In the genomic region with DNA sequence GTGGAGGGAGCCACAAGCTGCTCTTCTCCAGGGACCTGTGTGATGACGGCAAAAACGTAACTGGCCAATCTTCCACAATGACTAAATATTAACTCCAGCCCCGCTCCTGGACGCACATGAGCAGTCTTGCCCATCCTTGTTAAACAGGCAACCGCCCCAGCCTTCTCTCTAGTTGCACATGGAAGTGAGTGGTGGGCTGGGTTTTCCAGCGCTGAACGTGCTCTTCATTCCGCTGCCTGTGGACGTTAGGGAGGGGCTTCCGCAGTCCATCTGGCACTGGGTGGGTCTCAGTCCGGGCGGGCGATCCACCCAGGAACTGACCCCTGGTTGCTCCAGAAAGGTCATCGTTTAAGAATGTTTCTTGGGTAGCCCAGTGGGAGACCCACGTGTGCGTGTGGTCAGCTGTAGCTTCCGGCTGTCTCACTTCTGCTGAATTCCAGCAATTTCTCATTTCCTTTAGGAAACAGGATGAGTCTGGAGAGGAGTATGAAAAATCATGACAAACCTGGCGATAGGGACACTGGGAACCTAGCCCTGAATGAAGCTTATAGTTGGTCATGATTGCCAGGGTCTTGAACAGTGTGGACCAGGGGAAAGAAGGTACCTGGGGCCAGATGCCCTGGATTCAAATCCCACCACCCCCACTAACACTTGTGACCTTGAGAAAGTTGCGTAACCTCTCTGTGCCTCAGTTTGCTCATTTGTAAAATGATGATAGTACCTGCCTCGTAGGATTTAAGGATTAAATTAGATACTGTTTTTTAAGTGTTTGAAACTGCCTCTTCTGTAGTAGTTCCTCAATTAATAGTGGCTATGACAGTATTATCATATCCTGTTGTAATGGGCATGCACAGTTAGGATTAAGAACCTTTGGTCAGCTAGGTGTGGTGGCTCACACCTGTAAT, we compare ENCODE assay signal across 9 cellular contexts.
DNase-seq lines count a peak whose midpoint lies in the region; ATAC-seq, FAIRE-seq and TF ChIP-seq lines count a peak whose summit lies in the region.
"Had no signal": no experiment of that assay in that cellular context is flagged by ENCODE, and none has a peak within 500 bp of the region (broad histone marks: within the 10 kb centered on the region; RNA-seq: fewer than 3 reads in every experiment).

No MANE protein-coding gene starts in this region.

- TF ChIP-seq CTCF in choroid plexus epithelial cell (conservative IDR thresholded peaks at IDR 0.05; ENCODE audit: low read depth, low read length) (no peak), HepG2 (CRISPR knock-in tag; IDR thresholded peaks at IDR 0.05) (no peak), vagina (IDR thresholded peaks at IDR 0.05) (no peak)

- 0 out of 2 replicates have a peak, but pooled peaks cover 2% of the 10 kb centered on the region for H4K20me1 ChIP-seq in HepG2 (ENCODE audit: insufficient read depth, low read length)

- CTCF ChIA-PET in HepG2 (lab: Yijun Ruan, JAX; ENCODE audit: low intra/inter-chr PET ratio, low total read pairs), result no interaction called here

- BruUV-seq in HepG2 (replicated peaks; lab: Mats Ljungman, UMichigan), result no TSS peak

- TF ChIP-seq RAD21 in HepG2 (CRISPR knock-in tag; IDR thresholded peaks at IDR 0.05), result no peak

- H3K4me1 ChIP-seq in HepG2 (ENCODE audit: insufficient read depth, low read length) (peaks cover 9% of the 10 kb centered on the region; the same call in 1 of the 2 replicates), vagina (peaks cover 42% of the 10 kb centered on the region)

- no peak for TF ChIP-seq POLR2A in HepG2 (IDR thresholded peaks at IDR 0.05; ENCODE audit: insufficient read depth in 1 of 2, low read depth in 2 of 2, low read length in 2 of 2)
- no peak for TF ChIP-seq POLR2A in vagina (IDR thresholded peaks at IDR 0.05)

- H3K9me3 ChIP-seq in HepG2 (ENCODE audit: low read length) (no peaks in the 10 kb centered on the region), vagina (no peaks in the 10 kb centered on the region)

- peaks cover 18 to 23% (median 19%) of the 10 kb centered on the region in 3 donors for H3K4me1 Mint-ChIP-seq in IgD-negative memory B cell

- H3K27me3 Mint-ChIP-seq in IgD-negative memory B cell, result no peaks in the 10 kb centered on the region
- H3K27me3 Mint-ChIP-seq: activated T-cell treated with anti-CD3 and anti-CD28 coated beads, Interleukin-2, amount 50 U/mL, for 24 hours had no signal

- no peak for ATAC-seq in HepG2
- no peak for ATAC-seq in HG02973 (IDR thresholded peaks at IDR 0.05; ENCODE audit: unreplicated experiment)
- ATAC-seq in HG02798 (IDR thresholded peaks at IDR 0.05; ENCODE audit: poor library complexity, unreplicated experiment), result no peak

- DNase-seq in choroid plexus epithelial cell (ENCODE audit: low read depth), result peak; percentile 97
- DNase-seq in HepG2 (ENCODE audit: low spot score), result no peak
- no peak for DNase-seq in vagina (ENCODE audit: extremely low spot score in 2 of 2)
- DNase-seq in NCI-H526 treated with DMSO at 0.1 percent for 48 hours (lab: John Stamatoyannopoulos, UW), result no peak
- DNase-seq: activated T-cell treated with anti-CD3 and anti-CD28 coated beads, Interleukin-2, amount 50 U/mL, for 24 hours; OCI-M1 had no signal

- peak overlapping the region in 1 of 4 donors; percentile 54 for H3K4me3 Mint-ChIP-seq in IgD-negative memory B cell
- H3K4me3 Mint-ChIP-seq: activated T-cell treated with anti-CD3 and anti-CD28 coated beads, Interleukin-2, amount 50 U/mL, for 24 hours had no signal

- 97% methylated on average over 13 of the region's 20 CpGs for WGBS in HepG2 (ENCODE audit: low lambda C conversion rate)

- TF ChIP-seq EP300 in HepG2 (IDR thresholded peaks at IDR 0.05; ENCODE audit: low read depth in 2 of 2, low read length in 2 of 2), result no peak
- no peak for TF ChIP-seq EP300 in HepG2 (CRISPR knock-in tag; IDR thresholded peaks at IDR 0.05; ENCODE audit: borderline replicate concordance)

- FAIRE-seq in HepG2 (lab: Jason Lieb, UNC), result no peak

- H3K9me3 Mint-ChIP-seq in IgD-negative memory B cell, result no peaks in the 10 kb centered on the region
- H3K9me3 Mint-ChIP-seq: activated T-cell treated with anti-CD3 and anti-CD28 coated beads, Interleukin-2, amount 50 U/mL, for 24 hours had no signal

- H3K27me3 ChIP-seq in HepG2 (ENCODE audit: control insufficient read depth in 1 of 2, insufficient read depth in 2 of 2, low read length in 2 of 2) (no peaks in the 10 kb centered on the region; a peak in 1 of 5 replicates), vagina (no peaks in the 10 kb centered on the region)

- H3K4me3 ChIP-seq in choroid plexus epithelial cell (ENCODE audit: low read depth, low read length) (peak overlapping the region; percentile 34), HepG2 (replicated peaks in 1 of 3; ENCODE audit: insufficient read depth in 1 of 3, low read depth in 2 of 3, low read length in 3 of 3) (no peak overlapping the region), vagina (no peak overlapping the region)

- no peaks in the 10 kb centered on the region for H3K36me3 Mint-ChIP-seq in IgD-negative memory B cell

- POLR2A ChIA-PET in HepG2 (lab: Yijun Ruan, JAX), result no interaction called here

- no peak overlapping the region for H2AFZ ChIP-seq in HepG2 (ENCODE audit: low read length)

- intact Hi-C loops in HepG2 (cut with micrococcal nuclease; ENCODE audit: unreplicated experiment), result no loop called here
- intact Hi-C loops in vagina (cut with DNase I), result no loop called here

- H3K36me3 ChIP-seq in HepG2 (replicated peaks in 1 of 2; ENCODE audit: control insufficient read depth in 1 of 2, insufficient read depth in 2 of 2, low read length in 2 of 2) (peaks cover 0 to 3% of the 10 kb centered on the region in 2 experiments; a peak in 1 of 5 replicates), vagina (no peaks in the 10 kb centered on the region)

- H3K27ac ChIP-seq in HepG2 (ENCODE audit: extremely low read length, insufficient read depth, low read length) (no peak overlapping the region), vagina (peak overlapping the region; percentile 56)

- H3K4me2 ChIP-seq in HepG2 (ENCODE audit: low read depth, low read length), result no peak overlapping the region

- in situ Hi-C loops in HepG2 (cut with HindIII; ENCODE audit: extremely low pct_ligation_motif_present, low pct_unique_long_range_greater_than_20kb), result no loop called here

- H3K79me2 ChIP-seq in HepG2 (ENCODE audit: insufficient read depth, low read length), result peaks cover 3% of the 10 kb centered on the region

- H3K27ac Mint-ChIP-seq in IgD-negative memory B cell, result peak overlapping the region; percentile 42 to 46 (median 43)
- H3K27ac Mint-ChIP-seq: activated T-cell treated with anti-CD3 and anti-CD28 coated beads, Interleukin-2, amount 50 U/mL, for 24 hours had no signal

- no peak overlapping the region for H3K9ac ChIP-seq in HepG2 (ENCODE audit: insufficient read depth, low read depth, low read length)

TF ChIP-seq in HepG2, 621 proteins besides CTCF, POLR2A, EP300 and RAD21:
- TF ChIP-seq JUND (CRISPR knock-in tag; IDR thresholded peaks at IDR 0.05), result no peak
- no peak for TF ChIP-seq FOXA1 (IDR thresholded peaks at IDR 0.05)
- TF ChIP-seq FOXA1 (CRISPR knock-in tag; IDR thresholded peaks at IDR 0.05), result no peak
- TF ChIP-seq, protein P1, sequence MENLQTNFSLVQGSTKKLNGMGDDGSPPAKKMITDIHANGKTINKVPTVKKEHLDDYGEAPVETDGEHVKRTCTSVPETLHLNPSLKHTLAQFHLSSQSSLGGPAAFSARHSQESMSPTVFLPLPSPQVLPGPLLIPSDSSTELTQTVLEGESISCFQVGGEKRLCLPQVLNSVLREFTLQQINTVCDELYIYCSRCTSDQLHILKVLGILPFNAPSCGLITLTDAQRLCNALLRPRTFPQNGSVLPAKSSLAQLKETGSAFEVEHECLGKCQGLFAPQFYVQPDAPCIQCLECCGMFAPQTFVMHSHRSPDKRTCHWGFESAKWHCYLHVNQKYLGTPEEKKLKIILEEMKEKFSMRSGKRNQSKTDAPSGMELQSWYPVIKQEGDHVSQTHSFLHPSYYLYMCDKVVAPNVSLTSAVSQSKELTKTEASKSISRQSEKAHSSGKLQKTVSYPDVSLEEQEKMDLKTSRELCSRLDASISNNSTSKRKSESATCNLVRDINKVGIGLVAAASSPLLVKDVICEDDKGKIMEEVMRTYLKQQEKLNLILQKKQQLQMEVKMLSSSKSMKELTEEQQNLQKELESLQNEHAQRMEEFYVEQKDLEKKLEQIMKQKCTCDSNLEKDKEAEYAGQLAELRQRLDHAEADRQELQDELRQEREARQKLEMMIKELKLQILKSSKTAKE (CRISPR knock-in tag; IDR thresholded peaks at IDR 0.05; ENCODE audit: borderline replicate concordance), result no peak
- TF ChIP-seq, protein P2, sequence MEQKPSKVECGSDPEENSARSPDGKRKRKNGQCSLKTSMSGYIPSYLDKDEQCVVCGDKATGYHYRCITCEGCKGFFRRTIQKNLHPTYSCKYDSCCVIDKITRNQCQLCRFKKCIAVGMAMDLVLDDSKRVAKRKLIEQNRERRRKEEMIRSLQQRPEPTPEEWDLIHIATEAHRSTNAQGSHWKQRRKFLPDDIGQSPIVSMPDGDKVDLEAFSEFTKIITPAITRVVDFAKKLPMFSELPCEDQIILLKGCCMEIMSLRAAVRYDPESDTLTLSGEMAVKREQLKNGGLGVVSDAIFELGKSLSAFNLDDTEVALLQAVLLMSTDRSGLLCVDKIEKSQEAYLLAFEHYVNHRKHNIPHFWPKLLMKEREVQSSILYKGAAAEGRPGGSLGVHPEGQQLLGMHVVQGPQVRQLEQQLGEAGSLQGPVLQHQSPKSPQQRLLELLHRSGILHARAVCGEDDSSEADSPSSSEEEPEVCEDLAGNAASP (CRISPR knock-in tag; IDR thresholded peaks at IDR 0.05; ENCODE audit: borderline replicate concordance), result no peak
- no peak for TF ChIP-seq ZNF549 (CRISPR knock-in tag; IDR thresholded peaks at IDR 0.05)
- peak; percentile 83 for TF ChIP-seq CEBPB (IDR thresholded peaks at IDR 0.05; ENCODE audit: borderline replicate concordance, low read depth, low read length)
TF ChIP-seq in HepG2: peak in this region for 1.
